ENCODE assay signal across 2 cellular contexts in genomic region chr15:89801471-89802205, GRCh38.
TF ChIP-seq lines count a peak whose summit lies in the region.

No MANE protein-coding gene starts in this region.

TF ChIP-seq in SK-N-SH, 30 proteins besides CTCF, POLR2A, EP300 and RAD21 (continued from another document):
- TF ChIP-seq MAX (IDR thresholded peaks at IDR 0.05; ENCODE audit: low read depth): no peak
- TF ChIP-seq, protein P1, sequence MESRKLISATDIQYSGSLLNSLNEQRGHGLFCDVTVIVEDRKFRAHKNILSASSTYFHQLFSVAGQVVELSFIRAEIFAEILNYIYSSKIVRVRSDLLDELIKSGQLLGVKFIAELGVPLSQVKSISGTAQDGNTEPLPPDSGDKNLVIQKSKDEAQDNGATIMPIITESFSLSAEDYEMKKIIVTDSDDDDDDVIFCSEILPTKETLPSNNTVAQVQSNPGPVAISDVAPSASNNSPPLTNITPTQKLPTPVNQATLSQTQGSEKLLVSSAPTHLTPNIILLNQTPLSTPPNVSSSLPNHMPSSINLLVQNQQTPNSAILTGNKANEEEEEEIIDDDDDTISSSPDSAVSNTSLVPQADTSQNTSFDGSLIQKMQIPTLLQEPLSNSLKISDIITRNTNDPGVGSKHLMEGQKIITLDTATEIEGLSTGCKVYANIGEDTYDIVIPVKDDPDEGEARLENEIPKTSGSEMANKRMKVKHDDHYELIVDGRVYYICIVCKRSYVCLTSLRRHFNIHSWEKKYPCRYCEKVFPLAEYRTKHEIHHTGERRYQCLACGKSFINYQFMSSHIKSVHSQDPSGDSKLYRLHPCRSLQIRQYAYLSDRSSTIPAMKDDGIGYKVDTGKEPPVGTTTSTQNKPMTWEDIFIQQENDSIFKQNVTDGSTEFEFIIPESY (IDR thresholded peaks at IDR 0.05; ENCODE audit: borderline replicate concordance, low read depth): no peak
- no peak for TF ChIP-seq MEF2A (IDR thresholded peaks at IDR 0.05; ENCODE audit: borderline replicate concordance, low read depth)
- TF ChIP-seq SIN3A (IDR thresholded peaks at IDR 0.05; ENCODE audit: borderline replicate concordance, low read depth, low read length): no peak
TF ChIP-seq in SK-N-SH: peak in this region for 0.

TF ChIP-seq in SK-N-SH treated with all-trans-retinoic acid at 6 μM for 48 hours, 23 proteins besides CTCF, POLR2A, EP300 and RAD21 (continued from another document):
- TF ChIP-seq TCF4 (CRISPR knock-in tag; IDR thresholded peaks at IDR 0.05; ENCODE audit: borderline replicate concordance): no peak
- TF ChIP-seq ARNTL (CRISPR knock-in tag; IDR thresholded peaks at IDR 0.05; ENCODE audit: borderline replicate concordance, low read depth): no peak
- TF ChIP-seq SNAI2 (CRISPR knock-in tag; IDR thresholded peaks at IDR 0.05): no peak
